In the genomic region with DNA sequence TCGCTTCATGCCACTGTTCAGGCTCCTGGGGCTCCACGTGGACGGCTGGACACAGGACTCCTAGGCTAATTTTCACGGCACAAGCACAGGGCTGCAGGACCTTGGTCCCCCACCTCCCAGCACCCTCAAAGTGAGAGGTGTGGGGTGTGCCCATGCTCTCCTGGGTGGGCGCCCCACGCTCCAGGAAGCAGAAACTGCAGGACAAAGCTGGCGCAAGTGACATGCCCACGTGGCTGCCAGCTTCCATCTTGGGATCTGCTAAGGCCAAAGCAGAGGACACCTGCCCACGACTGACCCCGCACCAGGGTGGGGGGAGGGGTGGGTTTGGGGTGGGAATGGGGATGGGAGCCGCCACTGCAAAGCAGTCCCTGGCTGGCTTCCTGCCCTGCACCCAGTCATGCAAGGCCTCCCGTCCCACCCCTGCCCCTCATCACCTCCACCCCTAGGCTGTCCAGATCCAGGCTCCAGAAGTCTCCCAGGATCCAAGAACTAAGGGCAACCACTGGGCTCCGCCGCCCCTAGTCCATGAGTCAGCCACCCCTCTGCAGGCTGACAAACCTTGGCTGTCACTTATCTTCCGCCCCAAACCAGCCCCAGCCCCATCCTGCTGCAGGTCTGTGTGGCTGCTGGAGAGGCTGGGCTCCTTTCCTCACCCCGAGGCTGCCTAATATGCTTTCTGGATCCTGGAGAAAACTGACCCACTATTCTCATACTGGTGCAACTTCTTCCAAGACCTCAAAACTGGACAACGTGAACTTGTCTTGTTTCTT, we compare ENCODE assay signal across 23 cellular contexts. TPM values are rescaled to one million over a fixed set of nuclear protein-coding genes. Genes with fewer than 3 reads are reported as not detected.
DNase-seq lines count a peak whose midpoint lies in the region; ATAC-seq and TF ChIP-seq lines count a peak whose summit lies in the region.
"Had no signal": no experiment of that assay in that cellular context is flagged by ENCODE, and none has a peak within 500 bp of the region (broad histone marks: within the 10 kb centered on the region; RNA-seq: fewer than 3 reads in every experiment).

No MANE protein-coding gene starts in this region.

- peaks cover 17% of the 10 kb centered on the region for H3K27me3 Mint-ChIP-seq in activated CD8-positive, alpha-beta memory T cell treated with anti-CD3 and anti-CD28 coated beads, Interleukin-2, amount 10 ng/mL, durations not matched to agents 7 days and 5 days

- no peaks in the 10 kb centered on the region for H3K36me3 ChIP-seq in upper lobe of right lung
- no peaks in the 10 kb centered on the region for H3K36me3 ChIP-seq in transverse colon

- DNase-seq in activated CD8-positive, alpha-beta memory T cell treated with anti-CD3 and anti-CD28 coated beads, Interleukin-2, amount 10 ng/mL, durations not matched to agents 7 days and 5 days: peak; percentile 32
- no peak for DNase-seq in activated CD8-positive, alpha-beta memory T cell treated with anti-CD3 and anti-CD28 coated beads, Interleukin-2, amount 50 U/mL, for 48 hours
- peak; percentile 50 for DNase-seq in islet precursor cell
- peak; percentile 3 for DNase-seq in mucosa of gallbladder (ENCODE audit: low spot score)
- DNase-seq in upper lobe of right lung: peak; percentile 54
- no peak for DNase-seq in NCI-H1092 (lab: John Stamatoyannopoulos, UW)
- no peak for DNase-seq in transverse colon
- DNase-seq: AML-193; CD8-positive, alpha-beta memory T cell; DMS53; EL; GF-D8; H7; IMR-90; NCI-H1105 treated with DMSO at 0.1 percent for 48 hours; NCI-H2081; NCI-H2171 treated with DMSO at 0.1 percent for 48 hours; NCI-H526 had no signal

- H3K4me1 Mint-ChIP-seq in activated CD8-positive, alpha-beta memory T cell treated with anti-CD3 and anti-CD28 coated beads, Interleukin-2, amount 10 ng/mL, durations not matched to agents 7 days and 5 days: no peaks in the 10 kb centered on the region
- H3K4me1 Mint-ChIP-seq: CD8-positive, alpha-beta memory T cell had no signal

- no peak for TF ChIP-seq EP300 in transverse colon (IDR thresholded peaks at IDR 0.05; ENCODE audit: low read depth)

- H3K9me3 ChIP-seq in upper lobe of right lung: no peaks in the 10 kb centered on the region
- H3K9me3 ChIP-seq in transverse colon: no peaks in the 10 kb centered on the region

- H3K27me3 ChIP-seq in upper lobe of right lung (peaks cover 11% of the 10 kb centered on the region), transverse colon (peaks cover 16% of the 10 kb centered on the region)

- no peak overlapping the region for H3K27ac Mint-ChIP-seq in activated CD8-positive, alpha-beta memory T cell treated with anti-CD3 and anti-CD28 coated beads, Interleukin-2, amount 10 ng/mL, durations not matched to agents 7 days and 5 days
- H3K27ac Mint-ChIP-seq: CD8-positive, alpha-beta memory T cell had no signal

- no peaks in the 10 kb centered on the region for H3K36me3 Mint-ChIP-seq in activated CD8-positive, alpha-beta memory T cell treated with anti-CD3 and anti-CD28 coated beads, Interleukin-2, amount 10 ng/mL, durations not matched to agents 7 days and 5 days
- H3K36me3 Mint-ChIP-seq: CD8-positive, alpha-beta memory T cell had no signal

- in situ Hi-C loops in transverse colon (cut with MboI; ENCODE audit: low pct_ligation_motif_present in 1 of 4, low pct_unique_long_range_greater_than_20kb in 1 of 4, low sequenced_read_pairs in 3 of 4): no loop called here

- H3K27ac ChIP-seq in upper lobe of right lung (no peak overlapping the region), transverse colon (no peak overlapping the region)
- H3K27ac ChIP-seq: C4-2B, KMS-11 had no signal

- H3K4me3 ChIP-seq in upper lobe of right lung (no peak overlapping the region), transverse colon (no peak overlapping the region)

- no peak for TF ChIP-seq POLR2A in transverse colon (IDR thresholded peaks at IDR 0.05)

- H3K4me1 ChIP-seq in upper lobe of right lung (peaks cover 6% of the 10 kb centered on the region), transverse colon (peaks cover 0 to 11% (median 7%) of the 10 kb centered on the region in 4 donors)

- no peak overlapping the region for H3K4me3 Mint-ChIP-seq in activated CD8-positive, alpha-beta memory T cell treated with anti-CD3 and anti-CD28 coated beads, Interleukin-2, amount 10 ng/mL, durations not matched to agents 7 days and 5 days

- ATAC-seq in activated CD8-positive, alpha-beta memory T cell treated with anti-CD3 and anti-CD28 coated beads, Interleukin-2, amount 10 ng/mL, durations not matched to agents 7 days and 5 days: no peak
- ATAC-seq in upper lobe of right lung (no peak), GM19467 (IDR thresholded peaks at IDR 0.05; ENCODE audit: unreplicated experiment) (no peak)
- ATAC-seq: Right ventricle myocardium inferior had no signal

- CTCF ChIA-PET in activated CD8-positive, alpha-beta memory T cell treated with anti-CD3 and anti-CD28 coated beads, Interleukin-2, amount 10 ng/mL, durations not matched to agents 7 days and 5 days (lab: Charles Lee): no interaction called here

- WGBS in transverse colon (ENCODE audit: low coverage in 1 of 2), 2 donors: 87 to 96% methylated on average over 8 to 17 of the region's 17 CpGs

- intact Hi-C loops in upper lobe of right lung (cut with DNase I): no loop called here
- intact Hi-C loops in transverse colon (cut with DNase I; ENCODE audit: low total_unique reads): no loop called here

- H3K9me3 Mint-ChIP-seq in activated CD8-positive, alpha-beta memory T cell treated with anti-CD3 and anti-CD28 coated beads, Interleukin-2, amount 10 ng/mL, durations not matched to agents 7 days and 5 days (ENCODE audit: low read depth): no peaks in the 10 kb centered on the region
- H3K9me3 Mint-ChIP-seq: CD8-positive, alpha-beta memory T cell had no signal

- TF ChIP-seq CTCF in upper lobe of right lung (IDR thresholded peaks at IDR 0.05) (no peak), transverse colon (IDR thresholded peaks at IDR 0.05) (no peak)

RNA-seq across cellular contexts. Expression of a gene that starts 11.1 kb away (rescaled TPM):
- total RNA-seq in activated CD8-positive, alpha-beta memory T cell treated with anti-CD3 and anti-CD28 coated beads, Interleukin-2, amount 10 ng/mL, durations not matched to agents 7 days and 5 days: under 1 TPM; 0.03 to 0.07 TPM
- total RNA-seq in mucosa of gallbladder (0.09 TPM), upper lobe of right lung (0.14 TPM), transverse colon (under 1 TPM in 2 of 4 donors, not detected in 2; under 0.01 to 0.82 TPM)
- total RNA-seq: A172, IMR-90 had no signal

RNA-seq across cellular contexts. Expression of a gene that starts 15.2 kb away (rescaled TPM):
- 10 to 100 TPM in 1 of 2 experiments, 1 to 10 TPM in 1; 8.6 to 10.7 TPM for total RNA-seq in activated CD8-positive, alpha-beta memory T cell treated with anti-CD3 and anti-CD28 coated beads, Interleukin-2, amount 10 ng/mL, durations not matched to agents 7 days and 5 days
- 9.6 TPM for total RNA-seq in mucosa of gallbladder
- 8.0 TPM for total RNA-seq in upper lobe of right lung
- total RNA-seq in transverse colon: 10 to 100 TPM in 2 of 4 donors, 1 to 10 TPM in 2; 6.8 to 69.6 (median 27.2) TPM
- total RNA-seq: A172 had no signal

RNA-seq across cellular contexts. Expression of a gene that starts 48.6 kb away (rescaled TPM):
- total RNA-seq in activated CD8-positive, alpha-beta memory T cell treated with anti-CD3 and anti-CD28 coated beads, Interleukin-2, amount 10 ng/mL, durations not matched to agents 7 days and 5 days: 1 to 10 TPM; 1.9 to 2.9 TPM
- total RNA-seq in mucosa of gallbladder (8.7 TPM), upper lobe of right lung (6.7 TPM), transverse colon (10 to 100 TPM in 1 of 4 donors, 1 to 10 TPM in 3; 6.0 to 11.6 (median 8.6) TPM)

Comparison
In these comparisons a context has a peak if more than half of its experiments do, and no peak if none do; other contexts are left out.
1. DNase-seq: peak in activated CD8-positive, alpha-beta memory T cell treated with anti-CD3 and anti-CD28 coated beads, Interleukin-2, amount 10 ng/mL, durations not matched to agents 7 days and 5 days (single experiment), islet precursor cell (single experiment), mucosa of gallbladder (single experiment) and upper lobe of right lung (single experiment); none in activated CD8-positive, alpha-beta memory T cell treated with anti-CD3 and anti-CD28 coated beads, Interleukin-2, amount 50 U/mL, for 48 hours (single experiment), NCI-H1092 (single experiment) and transverse colon (single experiment).